ENCODE assay signal across 36 cellular contexts in the genomic region with DNA sequence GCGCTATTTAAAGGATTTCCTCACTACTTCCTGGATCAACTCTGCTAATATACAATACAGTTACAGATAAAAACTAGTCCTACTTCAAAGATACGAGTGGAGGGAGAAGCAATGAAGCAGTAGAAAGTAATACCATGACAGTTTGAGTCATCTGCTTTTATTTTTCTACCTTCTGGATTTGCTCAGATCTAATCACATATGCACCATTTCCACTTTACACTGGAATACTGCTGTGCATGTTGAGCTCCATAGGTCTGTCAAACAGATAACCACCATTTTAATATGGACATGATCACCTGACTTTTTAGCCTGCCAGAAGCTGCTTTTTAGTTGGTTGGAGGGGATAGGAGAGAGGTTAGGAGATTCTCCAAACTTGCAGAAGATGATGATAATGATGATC.
"Had no signal": no experiment of that assay in that cellular context is flagged by ENCODE, and none has a peak within 500 bp of the region (broad histone marks: within the 10 kb centered on the region; RNA-seq: fewer than 3 reads in every experiment).

No MANE protein-coding gene starts in this region.

- H3K27me3 ChIP-seq: adrenal gland, body of pancreas, brain microvascular endothelial cell, cardiac muscle cell had no signal

- H3K4me1 ChIP-seq: adrenal gland, body of pancreas had no signal

- FAIRE-seq: astrocyte, bronchial epithelial cell, colon, TTC549 had no signal

- DNase-seq: activated B cell treated with CpG ODN at 0.5 μM for 24 hours; activated CD4-positive, alpha-beta memory T cell treated with anti-CD3 and anti-CD28 coated beads for 36 hours; activated CD4-positive, alpha-beta T cell treated with anti-CD3 and anti-CD28 coated beads for 4 hours; activated CD4-positive, alpha-beta T cell treated with anti-CD3 and anti-CD28 coated beads, Interleukin-2, amount 10 ng/mL, durations not matched to agents 24 days and 14 days; activated CD4-positive, alpha-beta T cell treated with anti-CD3 and anti-CD28 coated beads, Interleukin-2, amount 50 U/mL, for 1 hour; activated CD4-positive, alpha-beta T cell treated with anti-CD3 and anti-CD28 coated beads, Interleukin-2, amount 50 U/mL, for 4 hours; activated CD4-positive, CD25-positive, alpha-beta regulatory T cell treated with anti-CD3 and anti-CD28 coated beads, Interleukin-2, amount 50 U/mL, for 72 hours; activated CD8-positive, alpha-beta memory T cell treated with anti-CD3 and anti-CD28 coated beads, Interleukin-2, amount 50 U/mL, for 4 hours; activated CD8-positive, alpha-beta T cell treated with anti-CD3 and anti-CD28 coated beads for 36 hours; activated effector memory CD4-positive, alpha-beta T cell treated with anti-CD3 and anti-CD28 coated beads, Interleukin-2, amount 50 U/mL, for 16 hours; activated gamma-delta T cell treated with Interleukin-2 at 50 U/mL for 16 hours; activated naive CD4-positive, alpha-beta T cell; activated naive CD4-positive, alpha-beta T cell treated with anti-CD3 and anti-CD28 coated beads for 36 hours; activated naive CD4-positive, alpha-beta T cell treated with anti-CD3 and anti-CD28 coated beads, Interleukin-2, amount 50 U/mL, for 16 hours; activated naive CD8-positive, alpha-beta T cell treated with anti-CD3 and anti-CD28 coated beads for 36 hours; activated T-cell treated with anti-CD3 and anti-CD28 coated beads for 4 hours; activated T-cell treated with anti-CD3 and anti-CD28 coated beads, Interleukin-2, amount 50 U/mL, for 1 hour; activated T-cell treated with anti-CD3 and anti-CD28 coated beads, Interleukin-2, amount 50 U/mL, for 4 hours; activated T-cell treated with anti-CD3 and anti-CD28 coated beads, Interleukin-2, amount 50 U/mL, for 72 hours; adrenal gland; amniotic stem cell; aorta; body of pancreas; brain microvascular endothelial cell; caudate nucleus; cerebellar nuclear complex; T-helper 2 cell; T-helper 9 cell had no signal

- H3K36me3 ChIP-seq: adrenal gland, brain microvascular endothelial cell, cardiac muscle cell had no signal

- ATAC-seq: activated CD8-positive, alpha-beta T cell treated with anti-CD3 and anti-CD28 coated beads for 36 hours; activated naive CD4-positive, alpha-beta T cell treated with anti-CD3 and anti-CD28 coated beads, Interleukin-2, amount 50 U/mL, for 72 hours; activated T-cell treated with anti-CD3 and anti-CD28 coated beads, Interleukin-2, amount 50 U/mL, for 4 hours; activated T-cell treated with anti-CD3 and anti-CD28 coated beads, Interleukin-2, amount 50 U/mL, for 72 hours; activated T-helper 17 cell treated with anti-CD3 and anti-CD28 coated beads, Interleukin-2, amount 50 U/mL, for 72 hours; body of pancreas had no signal

- H3K4me3 ChIP-seq: adrenal gland, body of pancreas, cardiac muscle cell had no signal

- H3K27ac ChIP-seq: adrenal gland, body of pancreas, brain microvascular endothelial cell, cardiac muscle cell, VCaP had no signal

- H3K9me3 ChIP-seq: adrenal gland had no signal
